In the genomic region with DNA sequence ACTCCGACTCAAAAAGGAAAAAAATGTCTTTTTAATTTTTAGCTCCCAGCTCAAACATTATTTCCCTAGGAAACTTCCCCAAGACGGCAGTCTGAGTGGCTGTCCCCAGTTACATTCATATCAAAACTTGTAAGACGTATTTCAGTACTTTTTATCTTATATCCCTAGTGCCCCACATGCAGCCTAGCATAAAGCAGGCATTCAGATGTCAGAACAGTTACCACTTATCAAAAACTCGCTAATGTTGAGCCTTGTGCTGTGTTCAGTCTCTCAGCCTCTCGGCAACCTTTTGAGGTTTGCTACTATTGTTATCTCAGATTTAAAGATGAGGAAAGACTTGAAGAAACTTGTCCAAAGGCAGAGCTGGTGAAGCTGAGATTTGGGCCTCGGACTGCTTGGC, we compare ENCODE assay signal across 22 cellular contexts.
"Had no signal": no experiment of that assay in that cellular context is flagged by ENCODE, and none has a peak within 500 bp of the region (broad histone marks: within the 10 kb centered on the region; RNA-seq: fewer than 3 reads in every experiment).

No MANE protein-coding gene starts in this region.

- H3K9ac ChIP-seq: neural progenitor cell had no signal

- H3K9me3 ChIP-seq: colonic mucosa, gastroesophageal sphincter, ovary, right atrium auricular region, sigmoid colon, tibial nerve, upper lobe of right lung, vagina had no signal

- H3K4me3 Mint-ChIP-seq: naive thymus-derived CD8-positive, alpha-beta T cell; neural progenitor cell had no signal

- H3K27ac ChIP-seq: colonic mucosa, gastroesophageal sphincter, neural progenitor cell, ovary, right atrium auricular region, sigmoid colon, skin epidermis, tibial nerve, upper lobe of right lung, vagina had no signal

- H3K4me1 Mint-ChIP-seq: neural progenitor cell had no signal

- ATAC-seq: esophagus mucosa; gastroesophageal sphincter; left lobe of liver; naive thymus-derived CD8-positive, alpha-beta T cell; upper lobe of right lung had no signal

- H3K27ac Mint-ChIP-seq: neural progenitor cell had no signal

- H3K9me3 Mint-ChIP-seq: neural progenitor cell had no signal

- H3K4me3 ChIP-seq: colonic mucosa, gastroesophageal sphincter, neural progenitor cell, ovary, right atrium auricular region, sigmoid colon, skin epidermis, tibial nerve, upper lobe of right lung, vagina had no signal

- H3K36me3 ChIP-seq: ovary had no signal

- H3K4me1 ChIP-seq: colonic mucosa, neural progenitor cell, right atrium auricular region, sigmoid colon, upper lobe of right lung, vagina had no signal

- H3K27me3 Mint-ChIP-seq: naive thymus-derived CD8-positive, alpha-beta T cell had no signal

- H3K27me3 ChIP-seq: colonic mucosa, gastroesophageal sphincter, neural progenitor cell, ovary, right atrium auricular region, sigmoid colon, tibial nerve, upper lobe of right lung, vagina had no signal

- DNase-seq: colonic mucosa; dermis blood vessel endothelial cell; effector CD4-positive, alpha-beta T cell; glutamatergic neuron; islet precursor cell; mammary epithelial cell; naive thymus-derived CD8-positive, alpha-beta T cell; nucleus accumbens; ovary; sigmoid colon; stimulated activated CD4-positive, alpha-beta T cell treated with anti-CD3 and anti-CD28 coated beads, Interleukin-2, amount 100 ng/mL, for 24 hours; stimulated activated CD4-positive, alpha-beta T cell treated with anti-CD3 and anti-CD28 coated beads, Interleukin-4, amount 100 ng/mL, for 4 hours; stimulated activated naive CD4-positive, alpha-beta T cell treated with Interleukin-2 at 50 U/mL for 16 hours; upper lobe of right lung had no signal
